In the genomic region with DNA sequence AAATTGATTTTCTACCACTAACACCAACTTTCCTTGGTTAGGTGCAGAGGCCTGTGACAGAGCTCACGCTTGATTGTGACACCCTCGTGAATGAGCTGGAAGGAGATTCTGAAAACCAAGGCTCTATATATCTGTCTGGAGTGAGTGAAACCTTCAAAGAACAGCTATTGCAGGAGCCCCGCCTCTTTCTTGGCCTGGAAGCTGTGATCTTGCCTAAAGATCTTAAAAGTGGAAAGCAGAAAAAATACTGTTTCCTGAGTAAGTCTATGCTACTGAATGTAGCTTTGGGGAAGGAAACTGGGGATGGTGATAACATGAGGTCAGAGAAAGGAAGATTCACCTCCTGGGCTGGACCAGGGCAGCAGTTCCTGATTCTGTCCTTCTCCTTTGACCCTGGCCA, we compare ENCODE assay signal across 1 cellular context.
TF ChIP-seq lines count a peak whose summit lies in the region.

No MANE protein-coding gene starts in this region.

TF ChIP-seq in SK-N-SH treated with all-trans-retinoic acid at 6 μM for 48 hours, 23 proteins besides CTCF, POLR2A, EP300 and RAD21 (continued from another document):
- TF ChIP-seq, protein P1, sequence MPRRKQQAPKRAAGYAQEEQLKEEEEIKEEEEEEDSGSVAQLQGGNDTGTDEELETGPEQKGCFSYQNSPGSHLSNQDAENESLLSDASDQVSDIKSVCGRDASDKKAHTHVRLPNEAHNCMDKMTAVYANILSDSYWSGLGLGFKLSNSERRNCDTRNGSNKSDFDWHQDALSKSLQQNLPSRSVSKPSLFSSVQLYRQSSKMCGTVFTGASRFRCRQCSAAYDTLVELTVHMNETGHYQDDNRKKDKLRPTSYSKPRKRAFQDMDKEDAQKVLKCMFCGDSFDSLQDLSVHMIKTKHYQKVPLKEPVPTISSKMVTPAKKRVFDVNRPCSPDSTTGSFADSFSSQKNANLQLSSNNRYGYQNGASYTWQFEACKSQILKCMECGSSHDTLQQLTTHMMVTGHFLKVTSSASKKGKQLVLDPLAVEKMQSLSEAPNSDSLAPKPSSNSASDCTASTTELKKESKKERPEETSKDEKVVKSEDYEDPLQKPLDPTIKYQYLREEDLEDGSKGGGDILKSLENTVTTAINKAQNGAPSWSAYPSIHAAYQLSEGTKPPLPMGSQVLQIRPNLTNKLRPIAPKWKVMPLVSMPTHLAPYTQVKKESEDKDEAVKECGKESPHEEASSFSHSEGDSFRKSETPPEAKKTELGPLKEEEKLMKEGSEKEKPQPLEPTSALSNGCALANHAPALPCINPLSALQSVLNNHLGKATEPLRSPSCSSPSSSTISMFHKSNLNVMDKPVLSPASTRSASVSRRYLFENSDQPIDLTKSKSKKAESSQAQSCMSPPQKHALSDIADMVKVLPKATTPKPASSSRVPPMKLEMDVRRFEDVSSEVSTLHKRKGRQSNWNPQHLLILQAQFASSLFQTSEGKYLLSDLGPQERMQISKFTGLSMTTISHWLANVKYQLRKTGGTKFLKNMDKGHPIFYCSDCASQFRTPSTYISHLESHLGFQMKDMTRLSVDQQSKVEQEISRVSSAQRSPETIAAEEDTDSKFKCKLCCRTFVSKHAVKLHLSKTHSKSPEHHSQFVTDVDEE (CRISPR knock-in tag; IDR thresholded peaks at IDR 0.05): no peak
- TF ChIP-seq SNAI2 (CRISPR knock-in tag; IDR thresholded peaks at IDR 0.05) (no peak), BACH2 (CRISPR knock-in tag; IDR thresholded peaks at IDR 0.05; ENCODE audit: borderline replicate concordance) (no peak), ZFP3 (CRISPR knock-in tag; IDR thresholded peaks at IDR 0.05) (no peak), ARNTL (CRISPR knock-in tag; IDR thresholded peaks at IDR 0.05; ENCODE audit: borderline replicate concordance, low read depth) (no peak), TOX (CRISPR knock-in tag; IDR thresholded peaks at IDR 0.05; ENCODE audit: borderline replicate concordance) (no peak), ZC3H10 (CRISPR knock-in tag; IDR thresholded peaks at IDR 0.05) (no peak), GLIS3 (CRISPR knock-in tag; IDR thresholded peaks at IDR 0.05) (no peak), ZFP30 (CRISPR knock-in tag; IDR thresholded peaks at IDR 0.05) (no peak)
- TF ChIP-seq, protein P2, sequence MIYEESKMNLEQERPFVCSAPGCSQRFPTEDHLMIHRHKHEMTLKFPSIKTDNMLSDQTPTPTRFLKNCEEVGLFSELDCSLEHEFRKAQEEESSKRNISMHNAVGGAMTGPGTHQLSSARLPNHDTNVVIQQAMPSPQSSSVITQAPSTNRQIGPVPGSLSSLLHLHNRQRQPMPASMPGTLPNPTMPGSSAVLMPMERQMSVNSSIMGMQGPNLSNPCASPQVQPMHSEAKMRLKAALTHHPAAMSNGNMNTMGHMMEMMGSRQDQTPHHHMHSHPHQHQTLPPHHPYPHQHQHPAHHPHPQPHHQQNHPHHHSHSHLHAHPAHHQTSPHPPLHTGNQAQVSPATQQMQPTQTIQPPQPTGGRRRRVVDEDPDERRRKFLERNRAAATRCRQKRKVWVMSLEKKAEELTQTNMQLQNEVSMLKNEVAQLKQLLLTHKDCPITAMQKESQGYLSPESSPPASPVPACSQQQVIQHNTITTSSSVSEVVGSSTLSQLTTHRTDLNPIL (CRISPR knock-in tag; IDR thresholded peaks at IDR 0.05; ENCODE audit: low read depth): no peak
